ENCODE assay signal across 18 cellular contexts in genomic region chr5:167050568-167051214, GRCh38.
A peak's percentile ranks its signal among the peaks of the same experiment; 100 is the strongest.
DNase-seq lines count a peak whose midpoint lies in the region; ATAC-seq and TF ChIP-seq lines count a peak whose summit lies in the region.
"Had no signal": no experiment of that assay in that cellular context is flagged by ENCODE, and none has a peak within 500 bp of the region (broad histone marks: within the 10 kb centered on the region; RNA-seq: fewer than 3 reads in every experiment).

No MANE protein-coding gene starts in this region.

- no peak for TF ChIP-seq CTCF in fibroblast of pulmonary artery (IDR thresholded peaks at IDR 0.05; ENCODE audit: low read length, missing control alignments)

- no peaks in the 10 kb centered on the region for H3K27me3 ChIP-seq in SJSA1 (replicated peaks)
- H3K27me3 ChIP-seq: esophagus squamous epithelium, right lobe of liver, uterus had no signal

- H3K4me3 ChIP-seq in SJSA1 (no peak overlapping the region), fibroblast of pulmonary artery (replicated peaks; ENCODE audit: low read depth, low read length) (no peak overlapping the region)
- H3K4me3 ChIP-seq: esophagus squamous epithelium, lung, right lobe of liver, uterus had no signal

- H3K4me1 ChIP-seq in SJSA1 (replicated peaks), result peaks cover 10% of the 10 kb centered on the region
- H3K4me1 ChIP-seq: esophagus squamous epithelium, right lobe of liver, uterus had no signal

- DNase-seq in SKM-1 treated with dmso at 0.1 percent for 144 hours (lab: John Stamatoyannopoulos, UW; ENCODE audit: unreplicated experiment) (peak; percentile 10), SKM-1 (lab: John Stamatoyannopoulos, UW; ENCODE audit: unreplicated experiment) (no peak), SJSA1 (ENCODE audit: low read depth in 1 of 2, low spot score in 2 of 2) (peak in 1 of 2 experiments; percentile 56), fibroblast of pulmonary artery (ENCODE audit: low read depth) (peak; percentile 65), superior temporal gyrus (ENCODE audit: extremely low spot score) (peak; percentile 22)
- DNase-seq in activated T-cell treated with anti-CD3 and anti-CD28 coated beads, Interleukin-2, amount 50 U/mL, for 1 hour, result no peak
- DNase-seq: activated CD4-positive, alpha-beta T cell treated with anti-CD3 and anti-CD28 coated beads for 48 hours; activated T-cell treated with anti-CD3 and anti-CD28 coated beads, Interleukin-2, amount 50 U/mL, for 24 hours; esophagus squamous epithelium; NCI-H2107; NCI-H82; right lobe of liver; stimulated activated CD4-positive, alpha-beta T cell treated with anti-CD3 and anti-CD28 coated beads, Interleukin-4, amount 100 ng/mL, for 4 hours; T1000; uterus had no signal

- ATAC-seq in GM19397 (IDR thresholded peaks at IDR 0.05; ENCODE audit: unreplicated experiment) (no peak), HG03108 (IDR thresholded peaks at IDR 0.05; ENCODE audit: unreplicated experiment) (no peak)
- ATAC-seq: right lobe of liver had no signal

- no peaks in the 10 kb centered on the region for H3K9me3 ChIP-seq in SJSA1 (replicated peaks)
- H3K9me3 ChIP-seq: esophagus squamous epithelium, right lobe of liver, uterus had no signal

- no peaks in the 10 kb centered on the region for H3K36me3 ChIP-seq in SJSA1
- H3K36me3 ChIP-seq: esophagus squamous epithelium, right lobe of liver, uterus had no signal

- peak overlapping the region; percentile 51 for H3K27ac ChIP-seq in SJSA1
- H3K27ac ChIP-seq: esophagus squamous epithelium, right lobe of liver, uterus had no signal

Comparison
In these comparisons a context has a peak if more than half of its experiments do, and no peak if none do; other contexts are left out.
1. DNase-seq: peak in SKM-1 treated with dmso at 0.1 percent for 144 hours (single experiment), fibroblast of pulmonary artery (single experiment) and superior temporal gyrus (single experiment); none in SKM-1 (single experiment) and activated T-cell treated with anti-CD3 and anti-CD28 coated beads, Interleukin-2, amount 50 U/mL, for 1 hour (single experiment).